In the genomic region with DNA sequence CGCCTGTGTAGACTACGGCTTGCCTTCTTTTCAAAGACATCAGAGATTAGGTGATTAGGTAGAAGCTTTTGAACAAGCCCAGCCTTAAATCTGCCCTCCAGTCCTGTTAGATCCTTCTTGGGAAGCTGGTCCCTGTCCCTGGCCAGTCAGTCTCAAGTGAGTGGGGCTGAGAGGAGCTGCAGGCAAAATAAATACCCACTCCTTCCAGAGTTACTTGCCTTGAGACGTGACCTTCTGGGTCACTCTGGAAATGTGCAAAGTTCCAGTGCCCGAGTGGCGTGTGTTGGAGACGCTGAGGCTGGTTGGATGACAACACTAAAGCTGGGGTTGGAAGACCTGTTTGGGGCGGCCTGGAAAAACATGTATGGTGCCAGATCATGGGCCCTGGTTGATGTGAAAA, we compare ENCODE assay signal across 25 cellular contexts. TPM values are rescaled to one million over a fixed set of nuclear protein-coding genes. Genes with fewer than 3 reads are reported as not detected.
"Had no signal": no experiment of that assay in that cellular context is flagged by ENCODE, and none has a peak within 500 bp of the region (broad histone marks: within the 10 kb centered on the region; RNA-seq: fewer than 3 reads in every experiment).

No MANE protein-coding gene starts in this region.

- DNase-seq: activated CD8-positive, alpha-beta memory T cell treated with anti-CD3 and anti-CD28 coated beads, Interleukin-2, amount 50 U/mL, for 48 hours; activated naive CD4-positive, alpha-beta T cell treated with anti-CD3 and anti-CD28 coated beads, Interleukin-2, amount 10 ng/mL, durations not matched to agents 7 days and 5 days; activated naive CD8-positive, alpha-beta T cell treated with anti-CD3 and anti-CD28 coated beads, Interleukin-2, amount 50 U/mL, for 24 hours; activated T-cell treated with anti-CD3 and anti-CD28 coated beads, Interleukin-2, amount 50 U/mL, for 4 hours; anterior cingulate cortex; body of pancreas; caudate nucleus; dermis blood vessel endothelial cell; effector CD8-positive, alpha-beta T cell; foreskin keratinocyte; immature natural killer cell; midbrain; natural killer cell; small intestine; stimulated activated CD4-positive, alpha-beta T cell treated with anti-CD3 and anti-CD28 coated beads, Interleukin-2, amount 100 ng/mL, for 24 hours; stimulated activated CD8-positive, alpha-beta memory T cell treated with anti-CD3 and anti-CD28 coated beads, Interleukin-4, amount 100 ng/mL, for 48 hours; stimulated activated naive B cell treated with anti-CD40 and anti-IgM and Interleukin-4, amounts not matched to agents 10 μg/mL and 1 μg/mL and 100 μg/mL, for 72 hours; T-cell; testis; upper lobe of left lung had no signal

- H3K4me3 Mint-ChIP-seq: activated naive CD4-positive, alpha-beta T cell treated with anti-CD3 and anti-CD28 coated beads, Interleukin-2, amount 10 ng/mL, durations not matched to agents 7 days and 5 days; activated naive CD8-positive, alpha-beta T cell treated with anti-CD3 and anti-CD28 coated beads, Interleukin-2, amount 50 U/mL, for 24 hours; activated T-cell treated with anti-CD3 and anti-CD28 coated beads, Interleukin-2, amount 50 U/mL, for 4 hours; immature natural killer cell; natural killer cell; stimulated activated naive B cell treated with anti-CD40 and anti-IgM and Interleukin-4, amounts not matched to agents 10 μg/mL and 1 μg/mL and 100 μg/mL, for 72 hours; T-cell; T-helper 2 cell treated with Interferon-gamma antibody and Interleukin-4, amounts not matched to agents 5 μg/mL and 100 μg/mL, for 36 hours had no signal

- H3K4me1 ChIP-seq: body of pancreas, foreskin keratinocyte had no signal

- H3K36me3 ChIP-seq: upper lobe of left lung had no signal

- H3K27ac Mint-ChIP-seq: activated naive CD4-positive, alpha-beta T cell treated with anti-CD3 and anti-CD28 coated beads, Interleukin-2, amount 10 ng/mL, durations not matched to agents 7 days and 5 days; activated naive CD8-positive, alpha-beta T cell treated with anti-CD3 and anti-CD28 coated beads, Interleukin-2, amount 50 U/mL, for 24 hours; immature natural killer cell; natural killer cell; stimulated activated naive B cell treated with anti-CD40 and anti-IgM and Interleukin-4, amounts not matched to agents 10 μg/mL and 1 μg/mL and 100 μg/mL, for 72 hours; T-cell; T-helper 2 cell treated with Interferon-gamma antibody and Interleukin-4, amounts not matched to agents 5 μg/mL and 100 μg/mL, for 36 hours had no signal

- H3K4me3 ChIP-seq: body of pancreas, lung, testis, upper lobe of left lung had no signal

- H3K9me3 ChIP-seq: body of pancreas, testis, upper lobe of left lung had no signal

- H3K27me3 Mint-ChIP-seq: activated naive CD8-positive, alpha-beta T cell treated with anti-CD3 and anti-CD28 coated beads, Interleukin-2, amount 50 U/mL, for 24 hours had no signal

- ATAC-seq: activated naive CD8-positive, alpha-beta T cell treated with anti-CD3 and anti-CD28 coated beads, Interleukin-2, amount 50 U/mL, for 24 hours; activated T-cell treated with anti-CD3 and anti-CD28 coated beads, Interleukin-2, amount 50 U/mL, for 4 hours; body of pancreas; foreskin keratinocyte; left lobe of liver; natural killer cell; sciatic nerve; stimulated activated naive B cell treated with anti-CD40 and anti-IgM and Interleukin-4, amounts not matched to agents 10 μg/mL and 1 μg/mL and 100 μg/mL, for 72 hours; T-cell had no signal

- H3K27me3 ChIP-seq: body of pancreas, foreskin keratinocyte, testis, upper lobe of left lung had no signal

- H3K36me3 Mint-ChIP-seq: activated naive CD4-positive, alpha-beta T cell treated with anti-CD3 and anti-CD28 coated beads, Interleukin-2, amount 10 ng/mL, durations not matched to agents 7 days and 5 days; immature natural killer cell; natural killer cell; stimulated activated naive B cell treated with anti-CD40 and anti-IgM and Interleukin-4, amounts not matched to agents 10 μg/mL and 1 μg/mL and 100 μg/mL, for 72 hours; T-cell had no signal

- H3K27ac ChIP-seq: body of pancreas, foreskin keratinocyte, testis had no signal

- H3K4me1 Mint-ChIP-seq: activated naive CD4-positive, alpha-beta T cell treated with anti-CD3 and anti-CD28 coated beads, Interleukin-2, amount 10 ng/mL, durations not matched to agents 7 days and 5 days; activated naive CD8-positive, alpha-beta T cell treated with anti-CD3 and anti-CD28 coated beads, Interleukin-2, amount 50 U/mL, for 24 hours; immature natural killer cell; natural killer cell; stimulated activated naive B cell treated with anti-CD40 and anti-IgM and Interleukin-4, amounts not matched to agents 10 μg/mL and 1 μg/mL and 100 μg/mL, for 72 hours; T-cell had no signal

- H3K9me3 Mint-ChIP-seq: activated naive CD4-positive, alpha-beta T cell treated with anti-CD3 and anti-CD28 coated beads, Interleukin-2, amount 10 ng/mL, durations not matched to agents 7 days and 5 days; activated naive CD8-positive, alpha-beta T cell treated with anti-CD3 and anti-CD28 coated beads, Interleukin-2, amount 50 U/mL, for 24 hours; activated T-cell treated with anti-CD3 and anti-CD28 coated beads, Interleukin-2, amount 50 U/mL, for 4 hours; immature natural killer cell; natural killer cell; T-cell; T-helper 2 cell treated with Interferon-gamma antibody and Interleukin-4, amounts not matched to agents 5 μg/mL and 100 μg/mL, for 36 hours had no signal

RNA-seq across cellular contexts. Expression of a gene that starts 32.1 kb away (rescaled TPM):
- total RNA-seq: activated CD8-positive, alpha-beta memory T cell treated with anti-CD3 and anti-CD28 coated beads for 36 hours; natural killer cell had no signal
